In the genomic region with DNA sequence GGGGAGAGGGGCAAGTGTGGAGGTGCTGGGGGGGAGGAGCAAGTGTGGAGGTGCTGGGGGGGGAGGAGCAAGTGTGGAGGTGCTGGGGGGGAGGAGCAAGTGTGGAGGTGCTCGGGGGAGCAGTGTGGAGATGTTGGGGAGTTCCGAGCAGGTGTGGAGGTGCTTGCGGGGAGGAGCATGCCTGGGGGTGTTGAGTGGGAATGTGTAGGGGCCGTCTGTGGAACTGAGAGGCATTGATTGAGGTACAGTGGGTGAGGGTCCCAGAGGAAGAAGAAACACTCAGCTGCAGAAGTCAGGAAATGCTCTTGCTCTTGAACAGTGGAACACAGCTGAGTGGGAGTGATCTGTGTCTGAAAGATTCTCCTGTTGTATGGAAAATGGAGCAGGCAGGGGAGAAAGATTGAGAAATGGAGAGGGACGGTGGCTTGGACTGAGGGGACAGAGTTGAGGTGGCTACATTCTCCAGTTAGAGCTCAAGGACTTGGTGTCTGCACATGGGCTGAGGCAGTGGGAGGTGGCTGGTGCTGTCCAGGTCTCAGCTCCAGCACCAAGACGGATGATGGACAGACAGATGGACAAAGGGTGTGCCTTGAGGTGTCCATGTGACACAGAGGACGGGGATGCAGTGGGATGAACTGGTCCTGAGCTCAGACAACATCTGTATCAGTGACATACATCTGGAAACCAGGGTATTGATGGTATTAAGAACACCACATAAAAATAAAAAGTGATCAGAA, we compare ENCODE assay signal across 17 cellular contexts. TPM values are rescaled to one million over a fixed set of nuclear protein-coding genes. Genes with fewer than 3 reads are reported as not detected.
DNase-seq lines count a peak whose midpoint lies in the region; ATAC-seq and TF ChIP-seq lines count a peak whose summit lies in the region.
"Had no signal": no experiment of that assay in that cellular context is flagged by ENCODE, and none has a peak within 500 bp of the region (broad histone marks: within the 10 kb centered on the region; RNA-seq: fewer than 3 reads in every experiment).

No MANE protein-coding gene starts in this region.

- WGBS in spleen, 5 donors, result 84 to 91% (median 88%) methylated on average over 7 of the region's 7 CpGs

- peak overlapping the region in 5 of 8 donors; percentile 34 to 62 (median 49) for H3K27ac ChIP-seq in spleen
- no peak overlapping the region for H3K27ac ChIP-seq in A673 (ENCODE audit: low read depth, low read length, poor library complexity, severe bottlenecking)
- H3K27ac ChIP-seq: A549, C4-2B, SJSA1, tibial nerve had no signal

- intact Hi-C loops in activated B cell treated with CpG ODN at 0.5 μM for 24 hours (cut with micrococcal nuclease), result no loop called here
- intact Hi-C loops in spleen (cut with DNase I; ENCODE audit: low total_unique reads), result no loop called here
- intact Hi-C loops in A673 (cut with micrococcal nuclease; ENCODE audit: unreplicated experiment), result no loop called here

- H3K36me3 Mint-ChIP-seq in activated B cell treated with CpG ODN at 0.5 μM for 24 hours (ENCODE audit: low read depth), result peaks cover 24% of the 10 kb centered on the region
- peaks cover 16% of the 10 kb centered on the region for H3K36me3 Mint-ChIP-seq in central memory CD8-positive, alpha-beta T cell (ENCODE audit: insufficient read depth)

- no peak overlapping the region for H3K4me3 Mint-ChIP-seq in activated B cell treated with CpG ODN at 0.5 μM for 24 hours
- H3K4me3 Mint-ChIP-seq in central memory CD8-positive, alpha-beta T cell, result no peak overlapping the region

- POLR2A ChIA-PET in activated B cell treated with CpG ODN at 0.5 μM for 24 hours (lab: Charles Lee), result no interaction called here
- POLR2A ChIA-PET in A673 (lab: Charles Lee; ENCODE audit: low non-redundant PET), result no interaction called here

- ATAC-seq in activated B cell treated with CpG ODN at 0.5 μM for 24 hours (ENCODE audit: low read depth), result no peak
- no peak for ATAC-seq in central memory CD8-positive, alpha-beta T cell (replicated peaks; ENCODE audit: extremely low read depth, poor library complexity, severe bottlenecking)
- ATAC-seq: A549 had no signal

- H3K4me1 ChIP-seq in spleen, result peaks cover 0 to 7% (median 0%) of the 10 kb centered on the region in 6 donors
- H3K4me1 ChIP-seq in A673 (ENCODE audit: insufficient read depth, low read length, poor library complexity, severe bottlenecking), result peaks cover 11% of the 10 kb centered on the region
- H3K4me1 ChIP-seq: A549, SJSA1, tibial nerve had no signal

- no peak overlapping the region for H3K4me3 ChIP-seq in spleen
- H3K4me3 ChIP-seq in A673 (ENCODE audit: low read depth, low read length, poor library complexity, severe bottlenecking), result no peak overlapping the region
- H3K4me3 ChIP-seq: A549, left ventricle myocardium inferior, SJSA1, tibial nerve had no signal

- H3K9me3 Mint-ChIP-seq in activated B cell treated with CpG ODN at 0.5 μM for 24 hours, result no peaks in the 10 kb centered on the region
- no peaks in the 10 kb centered on the region for H3K9me3 Mint-ChIP-seq in central memory CD8-positive, alpha-beta T cell

- no TSS peak for BruUV-seq in A673 (replicated peaks; lab: Mats Ljungman, UMichigan)

- H3K27ac Mint-ChIP-seq in activated B cell treated with CpG ODN at 0.5 μM for 24 hours, result peak overlapping the region; percentile 4
- peak overlapping the region; percentile 23 for H3K27ac Mint-ChIP-seq in central memory CD8-positive, alpha-beta T cell (ENCODE audit: low read depth)

- peak; percentile 45 for DNase-seq in activated CD8-positive, alpha-beta memory T cell treated with anti-CD3 and anti-CD28 coated beads for 24 hours
- DNase-seq in activated CD8-positive, alpha-beta memory T cell treated with anti-CD3 and anti-CD28 coated beads, Interleukin-2, amount 50 U/mL, for 4 hours, result no peak
- DNase-seq in activated B cell treated with CpG ODN at 0.5 μM for 24 hours (no peak), spleen (no peak), A673 (ENCODE audit: low spot score) (no peak), NCI-H226 (no peak), GM19238 (ENCODE audit: insufficient read length, low spot score) (no peak)
- no peak for DNase-seq in central memory CD8-positive, alpha-beta T cell (ENCODE audit: low spot score in 2 of 2)
- DNase-seq: left ventricle myocardium inferior, NCI-H1092 treated with DMSO at 0.1 percent for 48 hours, NCI-H526 treated with DMSO at 0.1 percent for 48 hours, posterior cingulate gyrus, small intestine had no signal

- TF ChIP-seq CTCF in activated B cell treated with CpG ODN at 0.5 μM for 24 hours (IDR thresholded peaks at IDR 0.05) (no peak), spleen (IDR thresholded peaks at IDR 0.05 in 8 of 11, conservative IDR thresholded peaks at IDR 0.05 in 3 of 11) (no peak), A673 (conservative IDR thresholded peaks at IDR 0.05; ENCODE audit: low read depth, low read length) (no peak)

- peaks cover 0 to 5% (median 0%) of the 10 kb centered on the region in 8 donors for H3K9me3 ChIP-seq in spleen
- H3K9me3 ChIP-seq in A673 (ENCODE audit: low read depth, low read length, poor library complexity, severe bottlenecking), result no peaks in the 10 kb centered on the region
- H3K9me3 ChIP-seq: A549, left ventricle myocardium inferior, SJSA1, tibial nerve had no signal

- H3K36me3 ChIP-seq in spleen (peaks cover 0 to 48% (median 15%) of the 10 kb centered on the region in 6 donors), A673 (ENCODE audit: insufficient read depth, low read length, poor library complexity, severe bottlenecking) (no peaks in the 10 kb centered on the region)

- no peaks in the 10 kb centered on the region for H3K27me3 Mint-ChIP-seq in activated B cell treated with CpG ODN at 0.5 μM for 24 hours
- no peaks in the 10 kb centered on the region for H3K27me3 Mint-ChIP-seq in central memory CD8-positive, alpha-beta T cell

- H3K4me1 Mint-ChIP-seq in activated B cell treated with CpG ODN at 0.5 μM for 24 hours, result no peaks in the 10 kb centered on the region
- H3K4me1 Mint-ChIP-seq in central memory CD8-positive, alpha-beta T cell, result peaks cover 7% of the 10 kb centered on the region

- CTCF ChIA-PET in activated B cell treated with CpG ODN at 0.5 μM for 24 hours (lab: Charles Lee), result no interaction called here
- CTCF ChIA-PET in A673 (lab: Charles Lee), result no interaction called here

- H3K27me3 ChIP-seq in spleen (replicated peaks in 1 of 7) (no peaks in the 10 kb centered on the region), A673 (replicated peaks; ENCODE audit: insufficient read depth, low read depth, low read length, poor library complexity) (no peaks in the 10 kb centered on the region)
- H3K27me3 ChIP-seq: SJSA1, tibial nerve had no signal

- TF ChIP-seq POLR2A in spleen (IDR thresholded peaks at IDR 0.05), result no peak

RNA-seq across cellular contexts. Expression of a gene that starts 25.2 kb away (rescaled TPM):
- total RNA-seq in activated B cell treated with CpG ODN at 0.5 μM for 24 hours (8.2 and 11.0 TPM in 2 replicates), spleen (10 to 100 TPM in 5 of 7 donors, 1 to 10 TPM in 2; 8.6 to 18.0 (median 12.8) TPM), A673 (2021) (127 and 129 TPM in 2 replicates)
- polyA plus RNA-seq in spleen, result 1 to 10 TPM; 2.2 to 3.7 (median 3.2) TPM
